ENCODE assay signal across 15 cellular contexts in the genomic region with DNA sequence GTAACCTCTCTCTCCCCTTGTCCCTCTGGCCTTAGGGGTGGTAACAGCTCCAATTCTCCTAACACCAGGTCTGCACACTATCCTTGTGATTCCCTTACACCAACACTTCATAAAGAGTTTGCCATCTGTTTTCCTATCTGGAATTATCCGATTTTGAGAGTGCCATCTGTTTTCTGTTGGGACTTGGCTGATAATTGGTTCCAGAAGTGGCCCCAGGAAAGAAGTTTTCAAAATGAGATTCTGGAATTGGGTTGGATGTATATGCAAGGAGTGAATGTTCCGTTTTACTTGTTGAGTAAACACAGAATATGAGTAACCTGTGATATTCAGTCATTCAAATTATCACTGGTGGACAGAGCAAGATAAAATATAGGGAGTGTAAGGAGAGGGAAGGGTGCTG.
"Had no signal": no experiment of that assay in that cellular context is flagged by ENCODE, and none has a peak within 500 bp of the region (broad histone marks: within the 10 kb centered on the region; RNA-seq: fewer than 3 reads in every experiment).

No MANE protein-coding gene starts in this region.

- DNase-seq: activated CD4-positive, CD25-positive, alpha-beta regulatory T cell treated with anti-CD3 and anti-CD28 coated beads, Interleukin-2, amount 50 U/mL, for 72 hours; activated naive CD4-positive, alpha-beta T cell; activated T-cell treated with anti-CD3 and anti-CD28 coated beads for 4 hours; dermis blood vessel endothelial cell; effector memory CD8-positive, alpha-beta T cell; midbrain; ovary; right lobe of liver; stomach; T-helper 9 cell had no signal

- H3K4me3 ChIP-seq: ascending aorta, breast epithelium, hepatocyte, lung, ovary, right lobe of liver, stomach, thoracic aorta had no signal
